1 cellular context compared by ENCODE assay signal in the genomic region with DNA sequence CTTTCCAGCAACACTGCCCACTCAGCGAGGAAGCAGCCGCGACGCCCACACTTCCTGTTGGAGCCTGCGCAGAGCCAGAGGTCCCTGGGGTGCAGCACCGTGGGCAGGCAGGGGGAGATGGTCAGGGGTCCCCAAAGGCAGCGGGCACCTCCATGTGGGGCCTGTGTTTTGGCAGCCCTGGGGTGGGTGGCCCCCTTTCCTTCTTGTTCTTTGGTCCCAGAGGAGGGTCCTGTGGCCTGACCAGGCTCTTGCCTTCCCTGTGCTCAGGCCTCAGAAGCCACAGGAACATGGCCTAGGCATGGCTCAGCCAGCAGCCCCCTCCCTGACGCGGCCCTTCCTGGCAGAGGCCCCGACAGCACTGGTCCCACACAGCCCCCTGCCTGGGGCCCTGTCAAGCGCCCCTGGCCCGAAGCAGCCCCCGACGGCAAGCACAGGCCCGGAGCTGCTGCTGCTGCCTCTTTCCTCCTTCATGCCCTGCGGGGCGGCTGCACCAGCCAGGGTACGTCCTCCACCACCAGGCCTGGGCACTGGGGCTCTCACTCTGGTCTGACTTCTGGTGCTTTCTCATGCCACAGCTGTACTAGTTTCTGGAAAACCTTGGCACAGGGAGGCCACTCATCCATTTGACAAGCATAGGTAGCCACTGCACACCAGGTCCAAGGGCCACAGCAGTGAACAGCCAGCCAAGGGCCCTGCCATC.
TF ChIP-seq lines count a peak whose summit lies in the region.

No MANE protein-coding gene starts in this region.

TF ChIP-seq in HepG2, 621 proteins besides CTCF, POLR2A, EP300 and RAD21 (continued from another document):
- TF ChIP-seq ZSCAN29 (CRISPR knock-in tag; conservative IDR thresholded peaks at IDR 0.05) = no peak
- no peak for TF ChIP-seq CREB1 (IDR thresholded peaks at IDR 0.05)
- TF ChIP-seq CREB1 (CRISPR knock-in tag; IDR thresholded peaks at IDR 0.05) = no peak
- TF ChIP-seq, protein P1, sequence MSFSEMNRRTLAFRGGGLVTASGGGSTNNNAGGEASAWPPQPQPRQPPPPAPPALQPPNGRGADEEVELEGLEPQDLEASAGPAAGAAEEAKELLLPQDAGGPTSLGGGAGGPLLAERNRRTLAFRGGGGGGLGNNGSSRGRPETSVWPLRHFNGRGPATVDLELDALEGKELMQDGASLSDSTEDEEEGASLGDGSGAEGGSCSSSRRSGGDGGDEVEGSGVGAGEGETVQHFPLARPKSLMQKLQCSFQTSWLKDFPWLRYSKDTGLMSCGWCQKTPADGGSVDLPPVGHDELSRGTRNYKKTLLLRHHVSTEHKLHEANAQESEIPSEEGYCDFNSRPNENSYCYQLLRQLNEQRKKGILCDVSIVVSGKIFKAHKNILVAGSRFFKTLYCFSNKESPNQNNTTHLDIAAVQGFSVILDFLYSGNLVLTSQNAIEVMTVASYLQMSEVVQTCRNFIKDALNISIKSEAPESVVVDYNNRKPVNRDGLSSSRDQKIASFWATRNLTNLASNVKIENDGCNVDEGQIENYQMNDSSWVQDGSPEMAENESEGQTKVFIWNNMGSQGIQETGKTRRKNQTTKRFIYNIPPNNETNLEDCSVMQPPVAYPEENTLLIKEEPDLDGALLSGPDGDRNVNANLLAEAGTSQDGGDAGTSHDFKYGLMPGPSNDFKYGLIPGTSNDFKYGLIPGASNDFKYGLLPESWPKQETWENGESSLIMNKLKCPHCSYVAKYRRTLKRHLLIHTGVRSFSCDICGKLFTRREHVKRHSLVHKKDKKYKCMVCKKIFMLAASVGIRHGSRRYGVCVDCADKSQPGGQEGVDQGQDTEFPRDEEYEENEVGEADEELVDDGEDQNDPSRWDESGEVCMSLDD (CRISPR knock-in tag; IDR thresholded peaks at IDR 0.05; ENCODE audit: borderline replicate concordance) = no peak
- no peak for TF ChIP-seq MEIS1 (CRISPR knock-in tag; IDR thresholded peaks at IDR 0.05; ENCODE audit: borderline replicate concordance)
- TF ChIP-seq ZFY (CRISPR knock-in tag; IDR thresholded peaks at IDR 0.05) = no peak
- TF ChIP-seq AGO2 (optimal IDR thresholded peaks at IDR 0.05; ENCODE audit: low read depth, low read length) = peak; percentile 96
- TF ChIP-seq ZNF441 (CRISPR knock-in tag; IDR thresholded peaks at IDR 0.05; ENCODE audit: borderline replicate concordance) = no peak
- TF ChIP-seq ZNF746 (CRISPR knock-in tag; IDR thresholded peaks at IDR 0.05) = 0 out of 2 replicates have a peak, but pooled peaks have one; percentile 20
- TF ChIP-seq MAFK (conservative IDR thresholded peaks at IDR 0.05 in 1 of 2, IDR thresholded peaks at IDR 0.05 in 1 of 2; ENCODE audit: low read length in 2 of 2) = no peak
- TF ChIP-seq, protein P2, sequence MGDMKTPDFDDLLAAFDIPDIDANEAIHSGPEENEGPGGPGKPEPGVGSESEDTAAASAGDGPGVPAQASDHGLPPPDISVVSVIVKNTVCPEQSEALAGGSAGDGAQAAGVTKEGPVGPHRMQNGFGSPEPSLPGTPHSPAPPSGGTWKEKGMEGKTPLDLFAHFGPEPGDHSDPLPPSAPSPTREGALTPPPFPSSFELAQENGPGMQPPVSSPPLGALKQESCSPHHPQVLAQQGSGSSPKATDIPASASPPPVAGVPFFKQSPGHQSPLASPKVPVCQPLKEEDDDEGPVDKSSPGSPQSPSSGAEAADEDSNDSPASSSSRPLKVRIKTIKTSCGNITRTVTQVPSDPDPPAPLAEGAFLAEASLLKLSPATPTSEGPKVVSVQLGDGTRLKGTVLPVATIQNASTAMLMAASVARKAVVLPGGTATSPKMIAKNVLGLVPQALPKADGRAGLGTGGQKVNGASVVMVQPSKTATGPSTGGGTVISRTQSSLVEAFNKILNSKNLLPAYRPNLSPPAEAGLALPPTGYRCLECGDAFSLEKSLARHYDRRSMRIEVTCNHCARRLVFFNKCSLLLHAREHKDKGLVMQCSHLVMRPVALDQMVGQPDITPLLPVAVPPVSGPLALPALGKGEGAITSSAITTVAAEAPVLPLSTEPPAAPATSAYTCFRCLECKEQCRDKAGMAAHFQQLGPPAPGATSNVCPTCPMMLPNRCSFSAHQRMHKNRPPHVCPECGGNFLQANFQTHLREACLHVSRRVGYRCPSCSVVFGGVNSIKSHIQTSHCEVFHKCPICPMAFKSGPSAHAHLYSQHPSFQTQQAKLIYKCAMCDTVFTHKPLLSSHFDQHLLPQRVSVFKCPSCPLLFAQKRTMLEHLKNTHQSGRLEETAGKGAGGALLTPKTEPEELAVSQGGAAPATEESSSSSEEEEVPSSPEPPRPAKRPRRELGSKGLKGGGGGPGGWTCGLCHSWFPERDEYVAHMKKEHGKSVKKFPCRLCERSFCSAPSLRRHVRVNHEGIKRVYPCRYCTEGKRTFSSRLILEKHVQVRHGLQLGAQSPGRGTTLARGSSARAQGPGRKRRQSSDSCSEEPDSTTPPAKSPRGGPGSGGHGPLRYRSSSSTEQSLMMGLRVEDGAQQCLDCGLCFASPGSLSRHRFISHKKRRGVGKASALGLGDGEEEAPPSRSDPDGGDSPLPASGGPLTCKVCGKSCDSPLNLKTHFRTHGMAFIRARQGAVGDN (CRISPR knock-in tag; IDR thresholded peaks at IDR 0.05) = peak; percentile 40
TF ChIP-seq in HepG2: peak in this region for 3.
